In genomic region chr3:39251576-39251975, GRCh38 we compare ENCODE assay signal across 15 cellular contexts. TPM values are rescaled to one million over a fixed set of nuclear protein-coding genes. Genes with fewer than 3 reads are reported as not detected.
DNase-seq lines count a peak whose midpoint lies in the region; ATAC-seq and TF ChIP-seq lines count a peak whose summit lies in the region.
"Had no signal": no experiment of that assay in that cellular context is flagged by ENCODE, and none has a peak within 500 bp of the region (broad histone marks: within the 10 kb centered on the region; RNA-seq: fewer than 3 reads in every experiment).

No MANE protein-coding gene starts in this region.

- H4K91ac ChIP-seq in neuronal stem cell (ENCODE audit: low read depth, low read length, poor library complexity), result no peak overlapping the region

- H2AK5ac ChIP-seq in neuronal stem cell (ENCODE audit: low read depth, low read length), result no peak overlapping the region

- no peak for TF ChIP-seq CTCF in activated CD8-positive, alpha-beta T cell treated with anti-CD3 and anti-CD28 coated beads for 36 hours (IDR thresholded peaks at IDR 0.05)

- peak; percentile 12 for DNase-seq in activated CD8-positive, alpha-beta T cell treated with anti-CD3 and anti-CD28 coated beads, Interleukin-2, amount 10 ng/mL, durations not matched to agents 7 days and 5 days
- no peak for DNase-seq in activated CD8-positive, alpha-beta T cell treated with anti-CD3 and anti-CD28 coated beads for 36 hours
- no peak for DNase-seq in neuronal stem cell (ENCODE audit: low spot score)
- no peak for DNase-seq in stimulated activated naive B cell treated with anti-CD40 and anti-IgM and Interleukin-4, amounts not matched to agents 10 μg/mL and 1 μg/mL and 100 μg/mL, for 72 hours
- no peak for DNase-seq in NCI-H69 (lab: John Stamatoyannopoulos, UW)
- no peak for DNase-seq in putamen (ENCODE audit: low spot score)
- DNase-seq: CD4-positive, CD25-positive, alpha-beta regulatory T cell; DMS53; H7 had no signal

- H2BK15ac ChIP-seq in neuronal stem cell (ENCODE audit: low read length), result no peak overlapping the region

- peaks cover 10% of the 10 kb centered on the region for H3K4me1 Mint-ChIP-seq in activated CD8-positive, alpha-beta T cell treated with anti-CD3 and anti-CD28 coated beads, Interleukin-2, amount 10 ng/mL, durations not matched to agents 7 days and 5 days (ENCODE audit: low read depth)
- peaks cover 35% of the 10 kb centered on the region for H3K4me1 Mint-ChIP-seq in activated CD8-positive, alpha-beta T cell treated with anti-CD3 and anti-CD28 coated beads for 36 hours (ENCODE audit: low read depth)
- H3K4me1 Mint-ChIP-seq in dendritic cell treated with granulocyte-macrophage colony-stimulating factor and Interleukin-4, amounts not matched to agents 40 ng/mL and 50 ng/mL, for 4 days (ENCODE audit: low read depth), result peaks cover 81% of the 10 kb centered on the region
- H3K4me1 Mint-ChIP-seq in stimulated activated naive B cell treated with anti-CD40 and anti-IgM and Interleukin-4, amounts not matched to agents 10 μg/mL and 1 μg/mL and 100 μg/mL, for 72 hours, result peaks cover 56 to 72% of the 10 kb centered on the region in 2 donors

- H3K36me3 ChIP-seq in neuronal stem cell (replicated peaks in 1 of 2; ENCODE audit: control insufficient read depth in 2 of 2, insufficient read depth in 2 of 2, low read length in 2 of 2), result no peaks in the 10 kb centered on the region

- no peak overlapping the region for H3K27ac Mint-ChIP-seq in activated CD8-positive, alpha-beta T cell treated with anti-CD3 and anti-CD28 coated beads, Interleukin-2, amount 10 ng/mL, durations not matched to agents 7 days and 5 days
- H3K27ac Mint-ChIP-seq in activated CD8-positive, alpha-beta T cell treated with anti-CD3 and anti-CD28 coated beads for 36 hours, result no peak overlapping the region
- H3K27ac Mint-ChIP-seq in dendritic cell treated with granulocyte-macrophage colony-stimulating factor and Interleukin-4, amounts not matched to agents 40 ng/mL and 50 ng/mL, for 4 days, result peak overlapping the region; percentile 79
- peak overlapping the region; percentile 82 for H3K27ac Mint-ChIP-seq in stimulated activated naive B cell treated with anti-CD40 and anti-IgM and Interleukin-4, amounts not matched to agents 10 μg/mL and 1 μg/mL and 100 μg/mL, for 72 hours
- H3K27ac Mint-ChIP-seq: GM23338 had no signal

- peak overlapping the region; percentile 12 for H3K14ac ChIP-seq in neuronal stem cell (ENCODE audit: low read length)

- H2AFZ ChIP-seq in neuronal stem cell (ENCODE audit: low read length), result no peak overlapping the region
- H2AFZ ChIP-seq: GM23338 had no signal

- no peaks in the 10 kb centered on the region for H3K9me3 ChIP-seq in neuronal stem cell (replicated peaks in 1 of 2; ENCODE audit: control insufficient read depth in 2 of 2, insufficient read depth in 1 of 2, low read depth in 1 of 2, low read length in 2 of 2)

- no peak overlapping the region for H2BK120ac ChIP-seq in neuronal stem cell (ENCODE audit: low read depth, low read length)

- H2BK5ac ChIP-seq in neuronal stem cell (ENCODE audit: low read length), result no peak overlapping the region

- H3K27me3 Mint-ChIP-seq in activated CD8-positive, alpha-beta T cell treated with anti-CD3 and anti-CD28 coated beads, Interleukin-2, amount 10 ng/mL, durations not matched to agents 7 days and 5 days (ENCODE audit: low read depth), result peaks cover 9% of the 10 kb centered on the region
- H3K27me3 Mint-ChIP-seq in activated CD8-positive, alpha-beta T cell treated with anti-CD3 and anti-CD28 coated beads for 36 hours, result no peaks in the 10 kb centered on the region
- peaks cover 25% of the 10 kb centered on the region for H3K27me3 Mint-ChIP-seq in dendritic cell treated with granulocyte-macrophage colony-stimulating factor and Interleukin-4, amounts not matched to agents 40 ng/mL and 50 ng/mL, for 4 days
- H3K27me3 Mint-ChIP-seq in stimulated activated naive B cell treated with anti-CD40 and anti-IgM and Interleukin-4, amounts not matched to agents 10 μg/mL and 1 μg/mL and 100 μg/mL, for 72 hours, result no peaks in the 10 kb centered on the region

- no peak overlapping the region for H4K8ac ChIP-seq in neuronal stem cell (ENCODE audit: low read depth, low read length)

- ATAC-seq in activated CD8-positive, alpha-beta T cell treated with anti-CD3 and anti-CD28 coated beads, Interleukin-2, amount 10 ng/mL, durations not matched to agents 7 days and 5 days, result no peak
- ATAC-seq in activated CD8-positive, alpha-beta T cell treated with anti-CD3 and anti-CD28 coated beads for 36 hours, result no peak
- no peak for ATAC-seq in stimulated activated naive B cell treated with anti-CD40 and anti-IgM and Interleukin-4, amounts not matched to agents 10 μg/mL and 1 μg/mL and 100 μg/mL, for 72 hours (replicated peaks)
- ATAC-seq in HG03469 (IDR thresholded peaks at IDR 0.05; ENCODE audit: unreplicated experiment), result no peak
- ATAC-seq: GM23338 had no signal

- POLR2A ChIA-PET in activated CD8-positive, alpha-beta T cell treated with anti-CD3 and anti-CD28 coated beads, Interleukin-2, amount 10 ng/mL, durations not matched to agents 7 days and 5 days (lab: Charles Lee), result no interaction called here
- POLR2A ChIA-PET in activated CD8-positive, alpha-beta T cell treated with anti-CD3 and anti-CD28 coated beads for 36 hours (lab: Charles Lee), result interaction anchor here (0.5 to 1.5 kb wide), 2 partner anchors 11 to 39 kb away, joined by 3 to 4 read pairs; no protein-coding TSS in a partner anchor

- no peak overlapping the region for H3K4me2 ChIP-seq in neuronal stem cell (ENCODE audit: insufficient read depth, low read length, poor library complexity, severe bottlenecking)
- H3K4me2 ChIP-seq: GM23338 had no signal

- CTCF ChIA-PET in activated CD8-positive, alpha-beta T cell treated with anti-CD3 and anti-CD28 coated beads, Interleukin-2, amount 10 ng/mL, durations not matched to agents 7 days and 5 days (lab: Charles Lee), result interaction anchor here (1.4 to 2.5 kb wide), 3 partner anchors 37 to 42 kb away, joined by 4 to 12 read pairs (median 4); no protein-coding TSS in a partner anchor
- CTCF ChIA-PET in activated CD8-positive, alpha-beta T cell treated with anti-CD3 and anti-CD28 coated beads for 36 hours (lab: Charles Lee), result interaction anchor here (2.0 to 3.8 kb wide), 2 partner anchors 37 to 40 kb away, joined by 5 to 22 read pairs; no protein-coding TSS in a partner anchor

- H3K18ac ChIP-seq in neuronal stem cell (ENCODE audit: low read length), result no peak overlapping the region

- WGBS in neuronal stem cell (ENCODE audit: extremely low coverage in 2 of 2, insufficient read length in 2 of 2, insufficient replicate concordance in 1 of 2), 2 donors, result no CpG with 5 or more reads among the region's 5 CpGs

- H3K9me3 Mint-ChIP-seq in activated CD8-positive, alpha-beta T cell treated with anti-CD3 and anti-CD28 coated beads, Interleukin-2, amount 10 ng/mL, durations not matched to agents 7 days and 5 days (ENCODE audit: insufficient read depth), result no peaks in the 10 kb centered on the region
- H3K9me3 Mint-ChIP-seq in activated CD8-positive, alpha-beta T cell treated with anti-CD3 and anti-CD28 coated beads for 36 hours, result no peaks in the 10 kb centered on the region
- no peaks in the 10 kb centered on the region for H3K9me3 Mint-ChIP-seq in dendritic cell treated with granulocyte-macrophage colony-stimulating factor and Interleukin-4, amounts not matched to agents 40 ng/mL and 50 ng/mL, for 4 days
- H3K9me3 Mint-ChIP-seq in stimulated activated naive B cell treated with anti-CD40 and anti-IgM and Interleukin-4, amounts not matched to agents 10 μg/mL and 1 μg/mL and 100 μg/mL, for 72 hours, result no peaks in the 10 kb centered on the region
- H3K9me3 Mint-ChIP-seq: CD4-positive, CD25-positive, alpha-beta regulatory T cell; GM23338 had no signal

- H3K79me1 ChIP-seq in neuronal stem cell (ENCODE audit: low read depth, low read length), result no peaks in the 10 kb centered on the region

- H3K4me3 Mint-ChIP-seq in activated CD8-positive, alpha-beta T cell treated with anti-CD3 and anti-CD28 coated beads, Interleukin-2, amount 10 ng/mL, durations not matched to agents 7 days and 5 days, result no peak overlapping the region
- no peak overlapping the region for H3K4me3 Mint-ChIP-seq in activated CD8-positive, alpha-beta T cell treated with anti-CD3 and anti-CD28 coated beads for 36 hours
- H3K4me3 Mint-ChIP-seq in dendritic cell treated with granulocyte-macrophage colony-stimulating factor and Interleukin-4, amounts not matched to agents 40 ng/mL and 50 ng/mL, for 4 days, result no peak overlapping the region
- no peak overlapping the region for H3K4me3 Mint-ChIP-seq in stimulated activated naive B cell treated with anti-CD40 and anti-IgM and Interleukin-4, amounts not matched to agents 10 μg/mL and 1 μg/mL and 100 μg/mL, for 72 hours
- H3K4me3 Mint-ChIP-seq: CD4-positive, CD25-positive, alpha-beta regulatory T cell; GM23338 had no signal

- no peak overlapping the region for H3K4ac ChIP-seq in neuronal stem cell (ENCODE audit: low read length)

- no peak overlapping the region for H2BK12ac ChIP-seq in neuronal stem cell (ENCODE audit: low read length)

- no peaks in the 10 kb centered on the region for H3K36me3 Mint-ChIP-seq in activated CD8-positive, alpha-beta T cell treated with anti-CD3 and anti-CD28 coated beads, Interleukin-2, amount 10 ng/mL, durations not matched to agents 7 days and 5 days (ENCODE audit: low read depth)
- H3K36me3 Mint-ChIP-seq in activated CD8-positive, alpha-beta T cell treated with anti-CD3 and anti-CD28 coated beads for 36 hours (ENCODE audit: low read depth), result no peaks in the 10 kb centered on the region
- no peaks in the 10 kb centered on the region for H3K36me3 Mint-ChIP-seq in dendritic cell treated with granulocyte-macrophage colony-stimulating factor and Interleukin-4, amounts not matched to agents 40 ng/mL and 50 ng/mL, for 4 days (ENCODE audit: low read depth)
- peaks cover 6 to 7% of the 10 kb centered on the region in 2 donors for H3K36me3 Mint-ChIP-seq in stimulated activated naive B cell treated with anti-CD40 and anti-IgM and Interleukin-4, amounts not matched to agents 10 μg/mL and 1 μg/mL and 100 μg/mL, for 72 hours
- H3K36me3 Mint-ChIP-seq: CD4-positive, CD25-positive, alpha-beta regulatory T cell had no signal

- no peak overlapping the region for H3K27ac ChIP-seq in neuronal stem cell (replicated peaks; ENCODE audit: low read length)
- H3K27ac ChIP-seq: 22Rv1 had no signal

- peaks cover 0 to 3% of the 10 kb centered on the region in 2 donors for H3K4me1 ChIP-seq in neuronal stem cell (ENCODE audit: control insufficient read depth in 2 of 2, insufficient read depth in 1 of 2, low read depth in 1 of 2, low read length in 2 of 2)

- no peak overlapping the region for H3K4me3 ChIP-seq in neuronal stem cell (ENCODE audit: low read length in 2 of 2)
- H3K4me3 ChIP-seq: GM23338 had no signal

- H3K23ac ChIP-seq in neuronal stem cell (ENCODE audit: low read depth, low read length, poor library complexity), result no peak overlapping the region

- intact Hi-C loops in activated CD8-positive, alpha-beta T cell treated with anti-CD3 and anti-CD28 coated beads for 36 hours (cut with micrococcal nuclease), result no loop called here
- intact Hi-C loops in dendritic cell treated with granulocyte-macrophage colony-stimulating factor and Interleukin-4, amounts not matched to agents 40 ng/mL and 50 ng/mL, for 4 days (cut with micrococcal nuclease), result no loop called here

- H3K9ac ChIP-seq in neuronal stem cell (ENCODE audit: low read depth, low read length, poor library complexity), result no peak overlapping the region

- H3K27me3 ChIP-seq in neuronal stem cell (ENCODE audit: control insufficient read depth in 3 of 3, insufficient read depth in 3 of 3, low read depth in 1 of 3, low read length in 3 of 3), result peaks cover 0 to 19% (median 0%) of the 10 kb centered on the region in 3 experiments

RNA-seq across cellular contexts. Expression of gene CX3CR1, which starts 28.3 kb away (rescaled TPM):
- total RNA-seq in activated CD8-positive, alpha-beta T cell treated with anti-CD3 and anti-CD28 coated beads, Interleukin-2, amount 10 ng/mL, durations not matched to agents 7 days and 5 days, result under 1 TPM; 0.42 to 0.95 TPM
- total RNA-seq in activated CD8-positive, alpha-beta T cell treated with anti-CD3 and anti-CD28 coated beads for 36 hours, result under 1 TPM; 0.34 to 0.88 TPM
- polyA plus RNA-seq in neuronal stem cell (2013, experiment 1 of 2), result 0.10 TPM
- polyA plus RNA-seq in neuronal stem cell (2013, experiment 2 of 2), result 0.18 TPM
- total RNA-seq: A673, HT-29 had no signal

RNA-seq across cellular contexts. Expression of gene XIRP1, which starts 59.2 kb away (rescaled TPM):
- total RNA-seq in activated CD8-positive, alpha-beta T cell treated with anti-CD3 and anti-CD28 coated beads, Interleukin-2, amount 10 ng/mL, durations not matched to agents 7 days and 5 days, result not detected
- total RNA-seq in activated CD8-positive, alpha-beta T cell treated with anti-CD3 and anti-CD28 coated beads for 36 hours, result 1 to 10 TPM; 2.5 TPM
- not detected for polyA plus RNA-seq in neuronal stem cell (2013, experiment 1 of 2)
- polyA plus RNA-seq in neuronal stem cell (2013, experiment 2 of 2), result 0.01 TPM
- total RNA-seq: A673; CD4-positive, CD25-positive, alpha-beta regulatory T cell; GM23338; H7; HT-29 had no signal
- polyA plus RNA-seq: CD4-positive, CD25-positive, alpha-beta regulatory T cell; GM23338 had no signal

Comparison
In these comparisons a context has a peak if more than half of its experiments do, and no peak if none do; other contexts are left out.
1. H3K27ac Mint-ChIP-seq: peak in dendritic cell treated with granulocyte-macrophage colony-stimulating factor and Interleukin-4, amounts not matched to agents 40 ng/mL and 50 ng/mL, for 4 days (single experiment) and stimulated activated naive B cell treated with anti-CD40 and anti-IgM and Interleukin-4, amounts not matched to agents 10 μg/mL and 1 μg/mL and 100 μg/mL, for 72 hours (single experiment); none in activated CD8-positive, alpha-beta T cell treated with anti-CD3 and anti-CD28 coated beads, Interleukin-2, amount 10 ng/mL, durations not matched to agents 7 days and 5 days (single experiment) and activated CD8-positive, alpha-beta T cell treated with anti-CD3 and anti-CD28 coated beads for 36 hours (single experiment).